8 cellular contexts compared by ENCODE assay signal in the genomic region with DNA sequence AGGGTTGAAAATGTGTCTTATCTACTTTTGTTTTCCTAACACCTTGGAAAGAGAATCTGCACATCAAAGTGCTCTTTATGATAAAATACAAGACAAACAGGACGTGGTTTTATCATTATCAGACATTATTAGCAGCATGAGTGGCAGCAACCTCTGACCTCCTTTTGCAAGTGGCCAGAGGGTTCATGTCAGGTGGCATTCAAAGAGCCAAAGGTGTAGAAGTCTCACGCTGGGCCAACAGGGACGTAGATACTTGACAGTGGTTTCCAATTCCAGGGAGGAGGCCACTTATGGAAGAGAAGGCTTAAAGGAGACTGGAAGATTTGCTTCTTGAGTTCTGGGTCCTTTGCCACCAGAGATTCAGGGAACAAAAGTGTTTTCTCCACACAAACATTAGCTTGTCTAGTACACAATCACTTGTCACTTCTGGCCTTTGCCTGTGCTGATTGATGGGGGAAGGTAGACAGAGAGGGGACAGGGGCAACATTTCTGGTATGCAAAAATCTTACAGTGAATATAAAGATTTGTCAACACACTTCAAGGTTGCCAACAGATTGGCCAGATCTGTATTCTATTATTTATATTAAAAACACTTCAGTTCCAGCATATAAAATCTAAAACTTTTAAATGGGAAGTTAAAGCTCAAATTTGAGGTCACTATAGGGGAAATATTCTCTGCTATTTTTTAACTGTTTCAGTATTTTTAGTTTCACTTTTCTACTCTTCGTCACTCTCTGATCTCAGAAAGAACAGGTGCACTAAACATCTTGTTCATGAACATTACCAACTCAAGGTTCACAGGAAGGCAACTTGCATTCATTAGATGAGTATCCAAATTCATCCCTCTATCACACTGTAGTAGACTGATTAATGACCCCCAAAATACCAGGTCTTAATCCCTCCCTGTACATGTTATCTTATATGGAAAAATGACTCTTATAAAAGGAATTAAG.
DNase-seq lines count a peak whose midpoint lies in the region; ATAC-seq and TF ChIP-seq lines count a peak whose summit lies in the region.

No MANE protein-coding gene starts in this region.

- no peak overlapping the region for H3K4me3 ChIP-seq in effector memory CD4-positive, alpha-beta T cell (ENCODE audit: insufficient read depth, low read depth, low read length, poor library complexity, severe bottlenecking)
- no peak overlapping the region for H3K4me3 ChIP-seq in brain microvascular endothelial cell (ENCODE audit: low read depth, low read length)

- DNase-seq in effector memory CD4-positive, alpha-beta T cell: peak in 1 of 3 donors; percentile 13
- DNase-seq in HUDEP-2 (lab: John Stamatoyannopoulos, UW; ENCODE audit: unreplicated experiment in 76 of 76) (no peak), SKM-1 (lab: John Stamatoyannopoulos, UW; ENCODE audit: unreplicated experiment) (no peak), brain microvascular endothelial cell (no peak)
- DNase-seq in central memory CD4-positive, alpha-beta T cell: no peak

- TF ChIP-seq CTCF in brain microvascular endothelial cell (IDR thresholded peaks at IDR 0.05; ENCODE audit: low read depth, low read length, missing control alignments): no peak

- peak overlapping the region; percentile 10 for H3K27ac ChIP-seq in effector memory CD4-positive, alpha-beta T cell (ENCODE audit: insufficient read depth, low read length, poor library complexity, severe bottlenecking)
- no peak overlapping the region for H3K27ac ChIP-seq in brain microvascular endothelial cell

- H3K9me3 ChIP-seq in effector memory CD4-positive, alpha-beta T cell (ENCODE audit: control insufficient read depth, low read length): no peaks in the 10 kb centered on the region

- H3K36me3 ChIP-seq in effector memory CD4-positive, alpha-beta T cell (ENCODE audit: control insufficient read depth, insufficient read depth, low read length): no peaks in the 10 kb centered on the region
- no peaks in the 10 kb centered on the region for H3K36me3 ChIP-seq in brain microvascular endothelial cell (replicated peaks)

- ATAC-seq in GM18508 (IDR thresholded peaks at IDR 0.05; ENCODE audit: insufficient read depth, unreplicated experiment) (peak; percentile 50), GM21515 (IDR thresholded peaks at IDR 0.05; ENCODE audit: unreplicated experiment) (peak; percentile 66), HG03460 (IDR thresholded peaks at IDR 0.05; ENCODE audit: unreplicated experiment) (peak; percentile 64)

- no peaks in the 10 kb centered on the region for H3K27me3 ChIP-seq in effector memory CD4-positive, alpha-beta T cell (replicated peaks; ENCODE audit: control insufficient read depth, insufficient read depth, low read length, poor library complexity, severe bottlenecking)
- H3K27me3 ChIP-seq in brain microvascular endothelial cell (replicated peaks): no peaks in the 10 kb centered on the region

- H3K4me1 ChIP-seq in effector memory CD4-positive, alpha-beta T cell (ENCODE audit: control insufficient read depth, insufficient read depth, low read length, poor library complexity, severe bottlenecking): peaks cover 20% of the 10 kb centered on the region

- in situ Hi-C loops in brain microvascular endothelial cell (cut with HindIII; ENCODE audit: low pct_ligation_motif_present, low sequenced_read_pairs): no loop called here
